In the genomic region with DNA sequence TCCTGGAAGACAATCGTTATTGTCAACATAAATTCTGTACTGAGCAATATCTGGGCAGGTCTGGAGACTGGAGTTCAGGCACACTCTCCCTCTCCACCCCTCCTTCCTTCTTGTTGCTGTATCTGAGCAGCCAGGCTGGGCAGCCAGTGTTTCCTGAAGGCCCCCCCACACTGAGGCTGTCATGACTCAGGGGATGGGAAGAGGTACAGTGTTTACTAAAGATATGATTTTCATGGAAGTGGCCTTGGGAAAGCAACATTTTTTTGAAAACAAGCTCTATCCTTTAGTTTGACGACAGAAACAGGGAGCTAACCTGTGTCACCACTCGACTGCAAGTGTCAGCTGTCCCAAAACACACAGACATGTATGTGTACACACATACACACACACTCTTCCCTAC, we compare ENCODE assay signal across 1 cellular context.
TF ChIP-seq lines count a peak whose summit lies in the region.

No MANE protein-coding gene starts in this region.

TF ChIP-seq in SK-N-SH, 30 proteins besides CTCF, POLR2A, EP300 and RAD21 (continued from another document):
- TF ChIP-seq, protein P1, sequence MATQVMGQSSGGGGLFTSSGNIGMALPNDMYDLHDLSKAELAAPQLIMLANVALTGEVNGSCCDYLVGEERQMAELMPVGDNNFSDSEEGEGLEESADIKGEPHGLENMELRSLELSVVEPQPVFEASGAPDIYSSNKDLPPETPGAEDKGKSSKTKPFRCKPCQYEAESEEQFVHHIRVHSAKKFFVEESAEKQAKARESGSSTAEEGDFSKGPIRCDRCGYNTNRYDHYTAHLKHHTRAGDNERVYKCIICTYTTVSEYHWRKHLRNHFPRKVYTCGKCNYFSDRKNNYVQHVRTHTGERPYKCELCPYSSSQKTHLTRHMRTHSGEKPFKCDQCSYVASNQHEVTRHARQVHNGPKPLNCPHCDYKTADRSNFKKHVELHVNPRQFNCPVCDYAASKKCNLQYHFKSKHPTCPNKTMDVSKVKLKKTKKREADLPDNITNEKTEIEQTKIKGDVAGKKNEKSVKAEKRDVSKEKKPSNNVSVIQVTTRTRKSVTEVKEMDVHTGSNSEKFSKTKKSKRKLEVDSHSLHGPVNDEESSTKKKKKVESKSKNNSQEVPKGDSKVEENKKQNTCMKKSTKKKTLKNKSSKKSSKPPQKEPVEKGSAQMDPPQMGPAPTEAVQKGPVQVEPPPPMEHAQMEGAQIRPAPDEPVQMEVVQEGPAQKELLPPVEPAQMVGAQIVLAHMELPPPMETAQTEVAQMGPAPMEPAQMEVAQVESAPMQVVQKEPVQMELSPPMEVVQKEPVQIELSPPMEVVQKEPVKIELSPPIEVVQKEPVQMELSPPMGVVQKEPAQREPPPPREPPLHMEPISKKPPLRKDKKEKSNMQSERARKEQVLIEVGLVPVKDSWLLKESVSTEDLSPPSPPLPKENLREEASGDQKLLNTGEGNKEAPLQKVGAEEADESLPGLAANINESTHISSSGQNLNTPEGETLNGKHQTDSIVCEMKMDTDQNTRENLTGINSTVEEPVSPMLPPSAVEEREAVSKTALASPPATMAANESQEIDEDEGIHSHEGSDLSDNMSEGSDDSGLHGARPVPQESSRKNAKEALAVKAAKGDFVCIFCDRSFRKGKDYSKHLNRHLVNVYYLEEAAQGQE (IDR thresholded peaks at IDR 0.05; ENCODE audit: low read depth, low read length) = no peak
- TF ChIP-seq ELF1 (IDR thresholded peaks at IDR 0.05) (no peak), FOXJ3 (CRISPR knock-in tag; IDR thresholded peaks at IDR 0.05) (no peak), FOXM1 (IDR thresholded peaks at IDR 0.05; ENCODE audit: low read depth) (no peak), POLR2AphosphoS5 (IDR thresholded peaks at IDR 0.05; ENCODE audit: low read depth, low read length) (no peak)
